In the genomic region with DNA sequence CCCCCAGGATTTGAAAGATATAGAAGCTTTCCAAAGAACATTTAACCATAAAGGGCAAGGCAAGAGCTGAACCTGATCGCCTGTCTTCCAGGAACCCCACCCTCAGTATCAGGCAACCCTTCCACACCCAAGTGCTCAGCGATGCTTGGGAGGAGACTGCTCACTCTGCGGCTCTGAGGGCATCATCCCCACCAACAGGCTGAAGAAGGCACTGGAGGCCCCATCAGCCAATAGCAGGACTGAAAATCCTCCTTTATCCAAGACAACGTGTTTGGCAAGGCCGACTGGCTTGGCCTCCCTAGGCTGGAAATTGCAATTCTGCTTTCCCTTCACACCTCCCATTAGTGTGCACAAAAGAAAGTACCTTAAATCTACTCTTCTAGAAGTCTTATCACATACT, we compare ENCODE assay signal across 8 cellular contexts. TPM values are rescaled to one million over a fixed set of nuclear protein-coding genes. Genes with fewer than 3 reads are reported as not detected.
DNase-seq lines count a peak whose midpoint lies in the region; ATAC-seq and TF ChIP-seq lines count a peak whose summit lies in the region.

No MANE protein-coding gene starts in this region.

- H3K9me3 ChIP-seq in CD4-positive, CD25-positive, alpha-beta regulatory T cell (ENCODE audit: control insufficient read depth in 2 of 2, low read length in 2 of 2): no peaks in the 10 kb centered on the region
- H3K9me3 ChIP-seq in ovary: no peaks in the 10 kb centered on the region

- peaks cover 26 to 43% (median 32%) of the 10 kb centered on the region in 4 donors for H3K4me1 Mint-ChIP-seq in CD4-positive, CD25-positive, alpha-beta regulatory T cell
- peaks cover 24% of the 10 kb centered on the region for H3K4me1 Mint-ChIP-seq in activated CD8-positive, alpha-beta T cell treated with anti-CD3 and anti-CD28 coated beads for 36 hours (ENCODE audit: low read depth)

- intact Hi-C loops in activated CD8-positive, alpha-beta T cell treated with anti-CD3 and anti-CD28 coated beads for 36 hours (cut with micrococcal nuclease): no loop called here
- intact Hi-C loops in ovary (cut with DNase I): loop anchor here in 2 of 4 donors (5.0 to 10.0 kb wide), 2 partner anchors 50 to 52 kb away; a partner anchor contains a TSS

- WGBS in ovary, 3 donors: 44 to 51% (median 50%) methylated on average over 5 of the region's 5 CpGs

- no peak for TF ChIP-seq CTCF in activated CD8-positive, alpha-beta T cell treated with anti-CD3 and anti-CD28 coated beads for 36 hours (IDR thresholded peaks at IDR 0.05)
- TF ChIP-seq CTCF in ovary (IDR thresholded peaks at IDR 0.05): no peak

- DNase-seq in CD4-positive, CD25-positive, alpha-beta regulatory T cell: peak in 1 of 3 donors; percentile 19
- DNase-seq in LoVo (ENCODE audit: low spot score) (peak; percentile 61), globus pallidus (ENCODE audit: low spot score) (peak; percentile 56), ovary (peak in 3 of 5 donors; percentile 26 to 37 (median 37)), AG08396 (ENCODE audit: low spot score) (no peak)
- no peak for DNase-seq in activated CD8-positive, alpha-beta T cell treated with anti-CD3 and anti-CD28 coated beads for 36 hours
- no peak for DNase-seq in central memory CD4-positive, alpha-beta T cell
- no peak for DNase-seq in activated CD8-positive, alpha-beta memory T cell treated with anti-CD3 and anti-CD28 coated beads, Interleukin-2, amount 50 U/mL, for 4 hours

- H3K36me3 ChIP-seq in CD4-positive, CD25-positive, alpha-beta regulatory T cell (ENCODE audit: control insufficient read depth, insufficient read depth, low read length): peaks cover under 1% of the 10 kb centered on the region
- no peaks in the 10 kb centered on the region for H3K36me3 ChIP-seq in ovary

- no peak for TF ChIP-seq EP300 in ovary (IDR thresholded peaks at IDR 0.05)

- POLR2A ChIA-PET in activated CD8-positive, alpha-beta T cell treated with anti-CD3 and anti-CD28 coated beads for 36 hours (lab: Charles Lee): interaction anchor here (1.5 to 2.9 kb wide), 3 partner anchors 17 to 62 kb away, joined by 3 to 16 read pairs (median 7); no protein-coding TSS in a partner anchor

- no peaks in the 10 kb centered on the region for H3K27me3 ChIP-seq in CD4-positive, CD25-positive, alpha-beta regulatory T cell (ENCODE audit: control insufficient read depth, insufficient read depth, low read length)
- H3K27me3 ChIP-seq in ovary: no peaks in the 10 kb centered on the region

- peak overlapping the region; percentile 100 for H3K27ac ChIP-seq in CD4-positive, CD25-positive, alpha-beta regulatory T cell (ENCODE audit: insufficient read depth, low read length, poor library complexity, severe bottlenecking)
- peak overlapping the region in 1 of 2 donors; percentile 99 for H3K27ac ChIP-seq in ovary

- H3K9me3 Mint-ChIP-seq in CD4-positive, CD25-positive, alpha-beta regulatory T cell: no peaks in the 10 kb centered on the region
- H3K9me3 Mint-ChIP-seq in activated CD8-positive, alpha-beta T cell treated with anti-CD3 and anti-CD28 coated beads for 36 hours: no peaks in the 10 kb centered on the region

- H3K27me3 Mint-ChIP-seq in CD4-positive, CD25-positive, alpha-beta regulatory T cell: peaks cover 10% of the 10 kb centered on the region
- H3K27me3 Mint-ChIP-seq in activated CD8-positive, alpha-beta T cell treated with anti-CD3 and anti-CD28 coated beads for 36 hours: no peaks in the 10 kb centered on the region

- no peak for ATAC-seq in CD4-positive, CD25-positive, alpha-beta regulatory T cell (ENCODE audit: low read depth in 2 of 2)
- no peak for ATAC-seq in activated CD8-positive, alpha-beta T cell treated with anti-CD3 and anti-CD28 coated beads for 36 hours

- CTCF ChIA-PET in activated CD8-positive, alpha-beta T cell treated with anti-CD3 and anti-CD28 coated beads for 36 hours (lab: Charles Lee): no interaction called here

- peaks cover 39% of the 10 kb centered on the region for H3K4me1 ChIP-seq in CD4-positive, CD25-positive, alpha-beta regulatory T cell (ENCODE audit: control insufficient read depth, insufficient read depth, low read length, poor library complexity, severe bottlenecking)
- H3K4me1 ChIP-seq in ovary (ENCODE audit: insufficient read depth): peaks cover 8% of the 10 kb centered on the region

- peaks cover 9% of the 10 kb centered on the region for H3K36me3 Mint-ChIP-seq in CD4-positive, CD25-positive, alpha-beta regulatory T cell
- peaks cover 24% of the 10 kb centered on the region for H3K36me3 Mint-ChIP-seq in activated CD8-positive, alpha-beta T cell treated with anti-CD3 and anti-CD28 coated beads for 36 hours (ENCODE audit: low read depth)

- peak overlapping the region; percentile 98 to 99 (median 99) for H3K27ac Mint-ChIP-seq in CD4-positive, CD25-positive, alpha-beta regulatory T cell
- H3K27ac Mint-ChIP-seq in activated CD8-positive, alpha-beta T cell treated with anti-CD3 and anti-CD28 coated beads for 36 hours: peak overlapping the region; percentile 99

- peak overlapping the region; percentile 97 to 100 (median 98) for H3K4me3 Mint-ChIP-seq in CD4-positive, CD25-positive, alpha-beta regulatory T cell
- peak overlapping the region; percentile 98 for H3K4me3 Mint-ChIP-seq in activated CD8-positive, alpha-beta T cell treated with anti-CD3 and anti-CD28 coated beads for 36 hours

- no peak for TF ChIP-seq POLR2A in ovary (IDR thresholded peaks at IDR 0.05)

- H3K4me3 ChIP-seq in CD4-positive, CD25-positive, alpha-beta regulatory T cell (ENCODE audit: low read depth, low read length): peak overlapping the region; percentile 87
- H3K4me3 ChIP-seq in ovary: no peak overlapping the region

RNA-seq across cellular contexts. Expression of a gene that starts 1.4 kb away (rescaled TPM):
- 223 TPM for total RNA-seq in CD4-positive, CD25-positive, alpha-beta regulatory T cell
- polyA plus RNA-seq in CD4-positive, CD25-positive, alpha-beta regulatory T cell: 100 to 1,000 TPM; 221 to 276 (median 243) TPM
- total RNA-seq in activated CD8-positive, alpha-beta T cell treated with anti-CD3 and anti-CD28 coated beads for 36 hours: 100 to 1,000 TPM; 147 to 153 TPM
- 100 to 1,000 TPM in 2 of 7 donors, 10 to 100 TPM in 5; 76.1 to 142 (median 91.6) TPM for total RNA-seq in ovary
- polyA plus RNA-seq in ovary: 10 to 100 TPM; 28.0 to 81.7 TPM

RNA-seq across cellular contexts. Expression of a gene that starts 50.5 kb away (rescaled TPM):
- 310 TPM for total RNA-seq in CD4-positive, CD25-positive, alpha-beta regulatory T cell
- polyA plus RNA-seq in CD4-positive, CD25-positive, alpha-beta regulatory T cell: 1,000 to 10,000 TPM; 1,181 to 1,272 (median 1,236) TPM
- total RNA-seq in activated CD8-positive, alpha-beta T cell treated with anti-CD3 and anti-CD28 coated beads for 36 hours: 100 to 1,000 TPM; 235 to 242 TPM
- 100 to 1,000 TPM; 263 to 464 (median 361) TPM for total RNA-seq in ovary
- polyA plus RNA-seq in ovary: 1,000 to 10,000 TPM in 1 of 2 donors, 100 to 1,000 TPM in 1; 751 to 1,077 TPM

Comparison
In these comparisons a context has a peak if more than half of its experiments do, and no peak if none do; other contexts are left out.
1. DNase-seq: peak in LoVo (single experiment), globus pallidus (single experiment) and ovary (3 of 5); none in activated CD8-positive, alpha-beta T cell treated with anti-CD3 and anti-CD28 coated beads for 36 hours (single experiment), central memory CD4-positive, alpha-beta T cell (single experiment), AG08396 (single experiment) and activated CD8-positive, alpha-beta memory T cell treated with anti-CD3 and anti-CD28 coated beads, Interleukin-2, amount 50 U/mL, for 4 hours (single experiment).